Comparison of ENCODE assay signal across 1 cellular context in the genomic region with DNA sequence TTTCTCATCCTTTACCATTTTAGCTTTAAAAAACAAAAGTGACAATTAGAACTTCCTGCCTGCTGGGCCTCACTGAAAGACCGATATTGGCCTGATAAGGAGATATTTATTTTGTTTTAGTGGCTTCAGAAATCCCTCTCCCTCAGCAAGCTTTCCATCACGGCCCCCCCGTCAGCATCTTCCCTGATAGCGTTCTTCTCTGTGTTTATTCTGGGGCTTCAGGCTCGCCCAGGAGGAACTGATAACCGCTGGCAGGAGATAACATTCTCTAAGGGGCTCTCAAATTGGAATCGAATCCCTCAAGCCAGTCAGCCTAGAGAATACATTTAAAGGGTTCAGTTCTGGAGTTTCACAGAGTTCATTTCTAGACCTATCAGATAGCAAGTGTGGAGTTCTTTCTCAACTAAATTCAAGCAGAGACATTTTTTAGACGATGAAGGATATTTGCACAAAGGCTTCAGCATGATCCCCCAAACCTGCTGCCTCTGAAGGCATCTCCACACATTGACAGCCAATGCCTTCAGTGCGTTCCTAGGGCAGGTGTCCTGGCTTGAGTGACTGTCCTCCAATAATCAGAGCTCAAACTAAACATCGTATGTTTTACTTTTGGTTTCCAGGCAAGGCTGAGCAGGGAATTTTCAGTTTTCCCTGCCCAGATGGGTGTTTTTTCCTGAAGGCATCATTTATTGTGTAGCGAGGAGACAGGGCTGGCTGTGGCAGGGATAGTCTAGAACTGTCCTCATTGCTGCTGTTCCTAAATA.
TF ChIP-seq lines count a peak whose summit lies in the region.

No MANE protein-coding gene starts in this region.

TF ChIP-seq in K562, 482 proteins besides CTCF, POLR2A, EP300 and RAD21 (continued from another document and continues in another):
- TF ChIP-seq, protein P1, sequence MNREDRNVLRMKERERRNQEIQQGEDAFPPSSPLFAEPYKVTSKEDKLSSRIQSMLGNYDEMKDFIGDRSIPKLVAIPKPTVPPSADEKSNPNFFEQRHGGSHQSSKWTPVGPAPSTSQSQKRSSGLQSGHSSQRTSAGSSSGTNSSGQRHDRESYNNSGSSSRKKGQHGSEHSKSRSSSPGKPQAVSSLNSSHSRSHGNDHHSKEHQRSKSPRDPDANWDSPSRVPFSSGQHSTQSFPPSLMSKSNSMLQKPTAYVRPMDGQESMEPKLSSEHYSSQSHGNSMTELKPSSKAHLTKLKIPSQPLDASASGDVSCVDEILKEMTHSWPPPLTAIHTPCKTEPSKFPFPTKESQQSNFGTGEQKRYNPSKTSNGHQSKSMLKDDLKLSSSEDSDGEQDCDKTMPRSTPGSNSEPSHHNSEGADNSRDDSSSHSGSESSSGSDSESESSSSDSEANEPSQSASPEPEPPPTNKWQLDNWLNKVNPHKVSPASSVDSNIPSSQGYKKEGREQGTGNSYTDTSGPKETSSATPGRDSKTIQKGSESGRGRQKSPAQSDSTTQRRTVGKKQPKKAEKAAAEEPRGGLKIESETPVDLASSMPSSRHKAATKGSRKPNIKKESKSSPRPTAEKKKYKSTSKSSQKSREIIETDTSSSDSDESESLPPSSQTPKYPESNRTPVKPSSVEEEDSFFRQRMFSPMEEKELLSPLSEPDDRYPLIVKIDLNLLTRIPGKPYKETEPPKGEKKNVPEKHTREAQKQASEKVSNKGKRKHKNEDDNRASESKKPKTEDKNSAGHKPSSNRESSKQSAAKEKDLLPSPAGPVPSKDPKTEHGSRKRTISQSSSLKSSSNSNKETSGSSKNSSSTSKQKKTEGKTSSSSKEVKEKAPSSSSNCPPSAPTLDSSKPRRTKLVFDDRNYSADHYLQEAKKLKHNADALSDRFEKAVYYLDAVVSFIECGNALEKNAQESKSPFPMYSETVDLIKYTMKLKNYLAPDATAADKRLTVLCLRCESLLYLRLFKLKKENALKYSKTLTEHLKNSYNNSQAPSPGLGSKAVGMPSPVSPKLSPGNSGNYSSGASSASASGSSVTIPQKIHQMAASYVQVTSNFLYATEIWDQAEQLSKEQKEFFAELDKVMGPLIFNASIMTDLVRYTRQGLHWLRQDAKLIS (CRISPR knock-in tag; IDR thresholded peaks at IDR 0.05), result no peak
- TF ChIP-seq HSF4 (CRISPR knock-in tag; IDR thresholded peaks at IDR 0.05; ENCODE audit: borderline replicate concordance) (no peak), HMGN3 (IDR thresholded peaks at IDR 0.05; ENCODE audit: borderline replicate concordance, extremely low read depth, insufficient read length, low read depth, low read length) (no peak), KLF1 (tag; IDR thresholded peaks at IDR 0.05) (no peak), BRD4 (IDR thresholded peaks at IDR 0.05) (no peak), ILF3 (IDR thresholded peaks at IDR 0.05; ENCODE audit: borderline replicate concordance) (no peak), MTF1 (CRISPR knock-in tag; IDR thresholded peaks at IDR 0.05; ENCODE audit: borderline replicate concordance) (no peak), ZNF449 (CRISPR knock-in tag; IDR thresholded peaks at IDR 0.05) (no peak), SP1 (CRISPR knock-in tag; IDR thresholded peaks at IDR 0.05) (no peak), ZNF780A (CRISPR knock-in tag; IDR thresholded peaks at IDR 0.05) (no peak), BRCA1 (IDR thresholded peaks at IDR 0.05) (no peak), BRCA1 (CRISPR knock-in tag; IDR thresholded peaks at IDR 0.05) (no peak), KLF6 (CRISPR knock-in tag; IDR thresholded peaks at IDR 0.05; ENCODE audit: borderline replicate concordance) (no peak), SMAD2 (IDR thresholded peaks at IDR 0.05; ENCODE audit: low read depth, low read length) (no peak), L3MBTL2 (IDR thresholded peaks at IDR 0.05) (no peak), LEF1 (IDR thresholded peaks at IDR 0.05) (no peak), HINFP (tag; conservative IDR thresholded peaks at IDR 0.05; ENCODE audit: low read depth) (0 out of 2 replicates have a peak, but pooled peaks have one; percentile 9), SAFB (IDR thresholded peaks at IDR 0.05; ENCODE audit: borderline replicate concordance, low read depth, low read length) (no peak), MCM2 (IDR thresholded peaks at IDR 0.05; ENCODE audit: low read depth) (no peak), MYC (IDR thresholded peaks at IDR 0.05; ENCODE audit: low read depth, low read length) (no peak), MYC (CRISPR knock-in tag; IDR thresholded peaks at IDR 0.05; ENCODE audit: borderline replicate concordance, low read depth) (no peak), MTA1 (IDR thresholded peaks at IDR 0.05; ENCODE audit: borderline replicate concordance) (no peak), CBFA2T3 (IDR thresholded peaks at IDR 0.05) (peak; percentile 42; the same call in 1 of the 2 replicates), RHOXF2B (CRISPR knock-in tag; conservative IDR thresholded peaks at IDR 0.05) (no peak), KDM2B (CRISPR knock-in tag; IDR thresholded peaks at IDR 0.05) (no peak), ARID3A (IDR thresholded peaks at IDR 0.05; ENCODE audit: borderline replicate concordance, low read depth, low read length) (no peak), ZC3H11A (IDR thresholded peaks at IDR 0.05; ENCODE audit: low read depth, low read length) (no peak), CCNT2 (IDR thresholded peaks at IDR 0.05; ENCODE audit: borderline replicate concordance, extremely low read depth, insufficient read length, low read depth, low read length) (peak; percentile 45), CEBPB (tag; IDR thresholded peaks at IDR 0.05) (no peak), MAFG (tag; conservative IDR thresholded peaks at IDR 0.05) (no peak), ZNF274 (IDR thresholded peaks at IDR 0.05; ENCODE audit: borderline replicate concordance, low read depth, low read length) (no peak), ZNF347 (CRISPR knock-in tag; IDR thresholded peaks at IDR 0.05; ENCODE audit: low read depth) (no peak), GTF2E2 (tag; IDR thresholded peaks at IDR 0.05) (no peak), VEZF1 (CRISPR knock-in tag; IDR thresholded peaks at IDR 0.05) (peak; percentile 89), CTCFL (IDR thresholded peaks at IDR 0.05; ENCODE audit: borderline replicate concordance, insufficient read depth, low read depth, low read length, poor library complexity, severe bottlenecking) (no peak), DACH1 (IDR thresholded peaks at IDR 0.05; ENCODE audit: partially characterized antibody) (no peak), ZNF146 (CRISPR knock-in tag; IDR thresholded peaks at IDR 0.05; ENCODE audit: unreplicated experiment) (no peak), ZNF143 (CRISPR knock-in tag; IDR thresholded peaks at IDR 0.05) (no peak), KDM1A (IDR thresholded peaks at IDR 0.05) (peak in 1 of 2 experiments; percentile 25; a peak in 1 of 4 replicates), BCOR (IDR thresholded peaks at IDR 0.05) (no peak), FUS (optimal IDR thresholded peaks at IDR 0.05; ENCODE audit: low read depth, low read length) (no peak), ZBTB1 (CRISPR knock-in tag; IDR thresholded peaks at IDR 0.05; ENCODE audit: borderline replicate concordance, low read depth) (no peak), HNRNPH1 (optimal IDR thresholded peaks at IDR 0.05; ENCODE audit: low read depth, low read length) (no peak)
- TF ChIP-seq, protein P2, sequence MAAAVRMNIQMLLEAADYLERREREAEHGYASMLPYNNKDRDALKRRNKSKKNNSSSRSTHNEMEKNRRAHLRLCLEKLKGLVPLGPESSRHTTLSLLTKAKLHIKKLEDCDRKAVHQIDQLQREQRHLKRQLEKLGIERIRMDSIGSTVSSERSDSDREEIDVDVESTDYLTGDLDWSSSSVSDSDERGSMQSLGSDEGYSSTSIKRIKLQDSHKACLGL (CRISPR knock-in tag; IDR thresholded peaks at IDR 0.05; ENCODE audit: borderline replicate concordance, poor library complexity, severe bottlenecking), result no peak
- TF ChIP-seq, protein P3, sequence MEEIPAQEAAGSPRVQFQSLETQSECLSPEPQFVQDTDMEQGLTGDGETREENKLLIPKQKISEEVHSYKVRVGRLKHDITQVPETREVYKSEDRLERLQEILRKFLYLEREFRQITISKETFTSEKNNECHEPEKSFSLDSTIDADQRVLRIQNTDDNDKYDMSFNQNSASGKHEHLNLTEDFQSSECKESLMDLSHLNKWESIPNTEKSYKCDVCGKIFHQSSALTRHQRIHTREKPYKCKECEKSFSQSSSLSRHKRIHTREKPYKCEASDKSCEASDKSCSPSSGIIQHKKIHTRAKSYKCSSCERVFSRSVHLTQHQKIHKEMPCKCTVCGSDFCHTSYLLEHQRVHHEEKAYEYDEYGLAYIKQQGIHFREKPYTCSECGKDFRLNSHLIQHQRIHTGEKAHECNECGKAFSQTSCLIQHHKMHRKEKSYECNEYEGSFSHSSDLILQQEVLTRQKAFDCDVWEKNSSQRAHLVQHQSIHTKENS (CRISPR knock-in tag; IDR thresholded peaks at IDR 0.05), result no peak
